Comparison of ENCODE assay signal across 12 cellular contexts in genomic region chr3:197295871-197296270, GRCh38. TPM values are rescaled to one million over a fixed set of nuclear protein-coding genes. Genes with fewer than 3 reads are reported as not detected.
DNase-seq lines count a peak whose midpoint lies in the region; ATAC-seq, FAIRE-seq and TF ChIP-seq lines count a peak whose summit lies in the region.
"Had no signal": no experiment of that assay in that cellular context is flagged by ENCODE, and none has a peak within 500 bp of the region (broad histone marks: within the 10 kb centered on the region; RNA-seq: fewer than 3 reads in every experiment).

No MANE protein-coding gene starts in this region.

- no peaks in the 10 kb centered on the region for H3K9me3 Mint-ChIP-seq in CD4-positive, CD25-positive, alpha-beta regulatory T cell
- H3K9me3 Mint-ChIP-seq in astrocyte (ENCODE audit: unreplicated experiment), result no peaks in the 10 kb centered on the region

- H2AK5ac ChIP-seq in mesenchymal stem cell (ENCODE audit: low read length, severe bottlenecking), result no peak overlapping the region

- no peaks in the 10 kb centered on the region for H3K79me1 ChIP-seq in mesenchymal stem cell (replicated peaks; ENCODE audit: low read length, poor library complexity, severe bottlenecking)

- no peak overlapping the region for H3K14ac ChIP-seq in mesenchymal stem cell (ENCODE audit: low read length in 2 of 2)

- H4K8ac ChIP-seq in mesenchymal stem cell (ENCODE audit: low read length), result no peak overlapping the region

- H4K91ac ChIP-seq in mesenchymal stem cell (ENCODE audit: low read length), result no peak overlapping the region

- H3K23ac ChIP-seq in mesenchymal stem cell (ENCODE audit: low read length in 2 of 2), result no peak overlapping the region

- H3K27me3 Mint-ChIP-seq in CD4-positive, CD25-positive, alpha-beta regulatory T cell, result peaks cover 12% of the 10 kb centered on the region
- no peaks in the 10 kb centered on the region for H3K27me3 Mint-ChIP-seq in astrocyte (ENCODE audit: low read depth, unreplicated experiment)

- H3K36me3 Mint-ChIP-seq in CD4-positive, CD25-positive, alpha-beta regulatory T cell, result peaks cover 13% of the 10 kb centered on the region
- H3K36me3 Mint-ChIP-seq in astrocyte (ENCODE audit: low read depth, unreplicated experiment), result peaks cover 26% of the 10 kb centered on the region

- no peak overlapping the region for H3K4ac ChIP-seq in mesenchymal stem cell (ENCODE audit: low read depth in 1 of 2, low read length in 2 of 2)

- no CpG with 5 or more reads among the region's 2 CpGs for WGBS in mesenchymal stem cell

- H2BK15ac ChIP-seq in mesenchymal stem cell (ENCODE audit: low read depth, poor library complexity, severe bottlenecking), result no peak overlapping the region

- peak overlapping the region in 1 of 3 donors; percentile 83 for H3K27ac Mint-ChIP-seq in CD4-positive, CD25-positive, alpha-beta regulatory T cell
- peak overlapping the region; percentile 44 for H3K27ac Mint-ChIP-seq in astrocyte (ENCODE audit: unreplicated experiment)

- H3K4me3 ChIP-seq in CD4-positive, CD25-positive, alpha-beta regulatory T cell (ENCODE audit: low read depth, low read length), result peak overlapping the region; percentile 92
- H3K4me3 ChIP-seq in HAP-1 (peak overlapping the region; percentile 74), astrocyte (ENCODE audit: insufficient read depth, low read depth, low read length) (peak overlapping the region; percentile 99), mesenchymal stem cell (ENCODE audit: insufficient read depth in 1 of 2, low read depth in 1 of 2, low read length in 2 of 2) (peak overlapping the region in 1 of 2 experiments; percentile 94)
- H3K4me3 ChIP-seq: mucosa of descending colon had no signal

- H2AFZ ChIP-seq in astrocyte (ENCODE audit: low read depth, low read length) (no peak overlapping the region), mesenchymal stem cell (ENCODE audit: low read depth, low read length) (no peak overlapping the region)

- H3K27ac ChIP-seq in CD4-positive, CD25-positive, alpha-beta regulatory T cell (ENCODE audit: insufficient read depth, low read length, poor library complexity, severe bottlenecking), result peak overlapping the region; percentile 84
- H3K27ac ChIP-seq in astrocyte (ENCODE audit: low read depth, low read length), result peak overlapping the region; percentile 96
- peak overlapping the region; percentile 50 for H3K27ac ChIP-seq in mesenchymal stem cell (ENCODE audit: low read length, poor library complexity, severe bottlenecking)
- H3K27ac ChIP-seq: suprapubic skin had no signal

- peaks cover 35% of the 10 kb centered on the region for H3K4me1 ChIP-seq in CD4-positive, CD25-positive, alpha-beta regulatory T cell (ENCODE audit: control insufficient read depth, insufficient read depth, low read length, poor library complexity, severe bottlenecking)
- H3K4me1 ChIP-seq in HAP-1 (peaks cover 30% of the 10 kb centered on the region), astrocyte (ENCODE audit: insufficient read depth, low read length) (peaks cover 22% of the 10 kb centered on the region), mesenchymal stem cell (ENCODE audit: control insufficient read depth, insufficient read depth, low read depth, low read length) (peaks cover 7% of the 10 kb centered on the region)

- H3K18ac ChIP-seq in mesenchymal stem cell (ENCODE audit: low read depth in 1 of 2, low read length in 2 of 2), result no peak overlapping the region

- peak overlapping the region; percentile 21 to 95 (median 66) for H3K4me3 Mint-ChIP-seq in CD4-positive, CD25-positive, alpha-beta regulatory T cell
- H3K4me3 Mint-ChIP-seq in astrocyte (ENCODE audit: unreplicated experiment), result peak overlapping the region; percentile 97

- H3K36me3 ChIP-seq in CD4-positive, CD25-positive, alpha-beta regulatory T cell (ENCODE audit: control insufficient read depth, insufficient read depth, low read length), result peaks cover 17% of the 10 kb centered on the region
- H3K36me3 ChIP-seq in HAP-1 (replicated peaks) (peaks cover 32% of the 10 kb centered on the region), astrocyte (ENCODE audit: insufficient read depth, low read length) (peaks cover 43% of the 10 kb centered on the region), mesenchymal stem cell (ENCODE audit: control insufficient read depth in 1 of 2, insufficient read depth in 2 of 2, low read depth in 1 of 2, low read length in 2 of 2) (peaks cover 4 to 48% of the 10 kb centered on the region in 2 experiments)

- H3K79me2 ChIP-seq in astrocyte (ENCODE audit: insufficient read depth, low read length), result peaks cover 75% of the 10 kb centered on the region

- DNase-seq in CD4-positive, CD25-positive, alpha-beta regulatory T cell, result no peak
- no peak for DNase-seq in HAP-1 (ENCODE audit: low spot score in 2 of 2)
- no peak for DNase-seq in astrocyte (ENCODE audit: low read depth)
- no peak for DNase-seq in mesenchymal stem cell
- no peak for DNase-seq in HuH-7 (ENCODE audit: low spot score)
- DNase-seq: GF-D8, mucosa of descending colon, NCI-H69 had no signal

- H2BK12ac ChIP-seq in mesenchymal stem cell (ENCODE audit: low read length in 2 of 2), result no peak overlapping the region

- in situ Hi-C loops in HAP-1 (cut with MboI; ENCODE audit: low sequenced_read_pairs), result no loop called here

- no peak for TF ChIP-seq CTCF in astrocyte (IDR thresholded peaks at IDR 0.05; ENCODE audit: insufficient read depth, low read depth, low read length)

- peaks cover 18 to 70% (median 34%) of the 10 kb centered on the region in 4 donors for H3K4me1 Mint-ChIP-seq in CD4-positive, CD25-positive, alpha-beta regulatory T cell
- H3K4me1 Mint-ChIP-seq in astrocyte (ENCODE audit: low read depth, unreplicated experiment), result peaks cover 32% of the 10 kb centered on the region

- no peak overlapping the region for H2BK120ac ChIP-seq in mesenchymal stem cell (ENCODE audit: low read depth, low read length)

- no peaks in the 10 kb centered on the region for H3K9me3 ChIP-seq in CD4-positive, CD25-positive, alpha-beta regulatory T cell (ENCODE audit: control insufficient read depth in 2 of 2, low read length in 2 of 2)
- H3K9me3 ChIP-seq in HAP-1 (no peaks in the 10 kb centered on the region), astrocyte (ENCODE audit: insufficient read depth, low read depth, low read length) (no peaks in the 10 kb centered on the region), mesenchymal stem cell (ENCODE audit: control insufficient read depth, low read length) (no peaks in the 10 kb centered on the region)
- H3K9me3 ChIP-seq: mucosa of descending colon, suprapubic skin had no signal

- no peak overlapping the region for H2BK5ac ChIP-seq in mesenchymal stem cell (ENCODE audit: low read depth, low read length, poor library complexity, severe bottlenecking)

- FAIRE-seq in astrocyte (lab: Jason Lieb, UNC), result no peak

- peak overlapping the region; percentile 99 for H3K9ac ChIP-seq in astrocyte (ENCODE audit: low read length)
- no peak overlapping the region for H3K9ac ChIP-seq in mesenchymal stem cell (ENCODE audit: low read length)

- ATAC-seq in CD4-positive, CD25-positive, alpha-beta regulatory T cell (ENCODE audit: low read depth in 2 of 2), result no peak
- ATAC-seq in GM19397 (IDR thresholded peaks at IDR 0.05; ENCODE audit: unreplicated experiment), result no peak
- no peak for ATAC-seq in GM18498 (IDR thresholded peaks at IDR 0.05; ENCODE audit: unreplicated experiment)
- ATAC-seq in GM21390 (IDR thresholded peaks at IDR 0.05; ENCODE audit: unreplicated experiment), result no peak
- ATAC-seq: mucosa of descending colon had no signal

- peak overlapping the region; percentile 96 for H3K4me2 ChIP-seq in astrocyte (ENCODE audit: low read length)
- peak overlapping the region; percentile 45 for H3K4me2 ChIP-seq in mesenchymal stem cell (ENCODE audit: low read length, poor library complexity, severe bottlenecking)

- H4K20me1 ChIP-seq in astrocyte (ENCODE audit: insufficient read depth, low read length), result peaks cover 46% of the 10 kb centered on the region

- H3K27me3 ChIP-seq in CD4-positive, CD25-positive, alpha-beta regulatory T cell (ENCODE audit: control insufficient read depth, insufficient read depth, low read length), result peaks cover 12% of the 10 kb centered on the region
- H3K27me3 ChIP-seq in HAP-1 (ENCODE audit: low read depth) (no peaks in the 10 kb centered on the region), astrocyte (ENCODE audit: insufficient read depth, low read length) (no peaks in the 10 kb centered on the region), mesenchymal stem cell (ENCODE audit: control insufficient read depth in 1 of 2, insufficient read depth in 1 of 2, low read length in 2 of 2) (no peaks in the 10 kb centered on the region)
- H3K27me3 ChIP-seq: suprapubic skin had no signal

RNA-seq across cellular contexts. Expression of gene DLG1, which starts 2.5 kb away (rescaled TPM):
- total RNA-seq in CD4-positive, CD25-positive, alpha-beta regulatory T cell, result 106 TPM
- polyA plus RNA-seq in CD4-positive, CD25-positive, alpha-beta regulatory T cell, result 10 to 100 TPM; 25.2 to 31.5 (median 29.6) TPM
- total RNA-seq in astrocyte, result 161 and 210 TPM in 2 replicates
- polyA plus RNA-seq in mesenchymal stem cell (2013, experiment 1 of 2), result 41.4 TPM
- polyA plus RNA-seq in mesenchymal stem cell (2013, experiment 2 of 2), result 40.1 TPM
